17 cellular contexts compared by ENCODE assay signal in the genomic region with DNA sequence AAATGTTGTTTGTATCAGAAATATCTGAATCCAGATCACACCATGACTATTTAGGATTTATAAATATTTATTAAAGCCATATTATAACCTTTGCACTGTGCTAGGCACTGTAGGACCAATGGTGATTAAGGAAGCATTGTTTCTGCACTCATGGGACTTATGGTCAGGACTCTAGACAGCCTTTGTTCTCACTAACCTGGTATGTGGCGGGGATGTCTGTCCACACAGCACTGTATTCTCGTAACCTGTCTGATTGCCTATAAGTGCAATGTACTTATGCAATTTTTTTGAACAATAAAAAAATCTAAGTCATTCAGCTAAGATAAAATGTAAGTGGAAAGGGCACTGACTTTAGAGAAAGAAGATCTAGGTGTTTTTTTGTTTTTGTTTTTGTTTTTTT. TPM values are rescaled to one million over a fixed set of nuclear protein-coding genes. Genes with fewer than 3 reads are reported as not detected.
"Had no signal": no experiment of that assay in that cellular context is flagged by ENCODE, and none has a peak within 500 bp of the region (broad histone marks: within the 10 kb centered on the region; RNA-seq: fewer than 3 reads in every experiment).

No MANE protein-coding gene starts in this region.

- H3K36me3 Mint-ChIP-seq: T-cell, type B pancreatic cell had no signal

- H3K4me3 Mint-ChIP-seq: activated CD8-positive, alpha-beta T cell treated with anti-CD3 and anti-CD28 coated beads for 36 hours; activated naive CD4-positive, alpha-beta T cell treated with anti-CD3 and anti-CD28 coated beads for 36 hours; activated T-cell treated with anti-CD3 and anti-CD28 coated beads, Interleukin-2, amount 50 U/mL, for 72 hours; dendritic cell treated with granulocyte-macrophage colony-stimulating factor and Interleukin-4, amounts not matched to agents 40 ng/mL and 50 ng/mL, for 4 days; nephron; T-cell; type B pancreatic cell had no signal

- DNase-seq: activated CD4-positive, alpha-beta T cell treated with anti-CD3 and anti-CD28 coated beads for 4 hours; activated CD8-positive, alpha-beta memory T cell treated with anti-CD3 and anti-CD28 coated beads, Interleukin-2, amount 50 U/mL, for 4 hours; activated CD8-positive, alpha-beta T cell treated with anti-CD3 and anti-CD28 coated beads for 36 hours; activated T-cell treated with anti-CD3 and anti-CD28 coated beads, Interleukin-2, amount 50 U/mL, for 72 hours; body of pancreas; occipital lobe; right lobe of liver; stimulated activated naive CD4-positive, alpha-beta T cell treated with Interleukin-2 at 50 U/mL for 16 hours; T-cell; T1000 had no signal

- H3K27ac Mint-ChIP-seq: activated CD8-positive, alpha-beta T cell treated with anti-CD3 and anti-CD28 coated beads for 36 hours; activated naive CD4-positive, alpha-beta T cell treated with anti-CD3 and anti-CD28 coated beads for 36 hours; activated T-cell treated with anti-CD3 and anti-CD28 coated beads, Interleukin-2, amount 50 U/mL, for 72 hours; dendritic cell treated with granulocyte-macrophage colony-stimulating factor and Interleukin-4, amounts not matched to agents 40 ng/mL and 50 ng/mL, for 4 days; nephron; T-cell; type B pancreatic cell had no signal

- H3K4me1 ChIP-seq: prostate gland, right lobe of liver had no signal

- H3K27me3 ChIP-seq: body of pancreas, foreskin keratinocyte, right lobe of liver had no signal

- H3K36me3 ChIP-seq: prostate gland, right lobe of liver had no signal

- H3K4me1 Mint-ChIP-seq: T-cell had no signal

- H3K4me3 ChIP-seq: body of pancreas, prostate gland, right lobe of liver had no signal

- H3K9me3 Mint-ChIP-seq: activated CD8-positive, alpha-beta T cell treated with anti-CD3 and anti-CD28 coated beads for 36 hours; activated naive CD4-positive, alpha-beta T cell treated with anti-CD3 and anti-CD28 coated beads for 36 hours; activated T-cell treated with anti-CD3 and anti-CD28 coated beads, Interleukin-2, amount 50 U/mL, for 72 hours; dendritic cell treated with granulocyte-macrophage colony-stimulating factor and Interleukin-4, amounts not matched to agents 40 ng/mL and 50 ng/mL, for 4 days; nephron; T-cell had no signal

- H3K27ac ChIP-seq: body of pancreas, foreskin keratinocyte, prostate gland, right lobe of liver, VCaP had no signal

- H3K9me3 ChIP-seq: body of pancreas, prostate gland, right lobe of liver had no signal

RNA-seq across cellular contexts. Expression of a gene that starts 6.7 kb away (rescaled TPM):
- total RNA-seq: activated CD8-positive, alpha-beta T cell treated with anti-CD3 and anti-CD28 coated beads for 36 hours; activated naive CD4-positive, alpha-beta T cell treated with anti-CD3 and anti-CD28 coated beads for 36 hours; activated T-cell treated with anti-CD3 and anti-CD28 coated beads, Interleukin-2, amount 50 U/mL, for 72 hours had no signal
